ENCODE assay signal across 19 cellular contexts in genomic region chr15:46309914-46310313, GRCh38.
DNase-seq lines count a peak whose midpoint lies in the region; ATAC-seq, FAIRE-seq and TF ChIP-seq lines count a peak whose summit lies in the region.
"Had no signal": no experiment of that assay in that cellular context is flagged by ENCODE, and none has a peak within 500 bp of the region (broad histone marks: within the 10 kb centered on the region; RNA-seq: fewer than 3 reads in every experiment).

No MANE protein-coding gene starts in this region.

- H3K9me3 ChIP-seq in endodermal cell (ENCODE audit: control insufficient read depth, low read length), result no peaks in the 10 kb centered on the region

- no peak overlapping the region for H3K27ac Mint-ChIP-seq in endodermal cell
- H3K27ac Mint-ChIP-seq: activated CD4-positive, alpha-beta T cell treated with anti-CD3 and anti-CD28 coated beads for 36 hours; activated naive CD8-positive, alpha-beta T cell; activated T-helper 1 cell treated with anti-CD3 and anti-CD28 coated beads, Interleukin-12 subunit alpha, Interleukin-12 subunit beta, Interleukin-2, Interleukin-4 antibody, amounts not matched to agents 30 ng/mL and 10 ng/mL and 1 ng/mL, durations not matched to agents 14 hours and 24 hours and 36 hours had no signal

- peaks cover 7% of the 10 kb centered on the region for H3K27me3 ChIP-seq in endodermal cell (ENCODE audit: control insufficient read depth, insufficient read depth, low read length, poor library complexity, severe bottlenecking)

- H3K4me1 ChIP-seq in endodermal cell (ENCODE audit: control insufficient read depth, insufficient read depth, low read length), result no peaks in the 10 kb centered on the region

- ATAC-seq in GM21515 (IDR thresholded peaks at IDR 0.05; ENCODE audit: unreplicated experiment), result no peak
- ATAC-seq: activated CD4-positive, alpha-beta T cell treated with anti-CD3 and anti-CD28 coated beads for 36 hours; right cardiac atrium had no signal

- H3K4me3 Mint-ChIP-seq in endodermal cell, result no peak overlapping the region
- H3K4me3 Mint-ChIP-seq: activated CD4-positive, alpha-beta T cell treated with anti-CD3 and anti-CD28 coated beads for 36 hours; activated naive CD8-positive, alpha-beta T cell; activated T-helper 1 cell treated with anti-CD3 and anti-CD28 coated beads, Interleukin-12 subunit alpha, Interleukin-12 subunit beta, Interleukin-2, Interleukin-4 antibody, amounts not matched to agents 30 ng/mL and 10 ng/mL and 1 ng/mL, durations not matched to agents 14 hours and 24 hours and 36 hours had no signal

- H3K36me3 ChIP-seq in endodermal cell (ENCODE audit: control insufficient read depth, insufficient read depth, low read length), result no peaks in the 10 kb centered on the region

- H3K4me3 ChIP-seq in endodermal cell (ENCODE audit: low read length), result no peak overlapping the region

- no peaks in the 10 kb centered on the region for H3K27me3 Mint-ChIP-seq in endodermal cell (ENCODE audit: insufficient read depth)
- H3K27me3 Mint-ChIP-seq: activated CD4-positive, alpha-beta T cell treated with anti-CD3 and anti-CD28 coated beads for 36 hours; activated naive CD8-positive, alpha-beta T cell had no signal

- no peaks in the 10 kb centered on the region for H3K36me3 Mint-ChIP-seq in endodermal cell (ENCODE audit: low read depth)
- H3K36me3 Mint-ChIP-seq: activated naive CD8-positive, alpha-beta T cell had no signal

- H3K27ac ChIP-seq in endodermal cell (ENCODE audit: low read depth, low read length), result no peak overlapping the region

- H3K9ac ChIP-seq in endodermal cell (ENCODE audit: extremely low read depth, low read length, poor library complexity, severe bottlenecking), result no peak overlapping the region

- no peak for FAIRE-seq in D721Med (lab: Jason Lieb, UNC)
- FAIRE-seq: astrocyte had no signal

- TF ChIP-seq CTCF in D721Med (IDR thresholded peaks at IDR 0.05; ENCODE audit: insufficient read depth, missing control alignments) (peak; percentile 27), endodermal cell (conservative IDR thresholded peaks at IDR 0.05) (peak; percentile 70)

- DNase-seq in DMS153 (lab: John Stamatoyannopoulos, UW) (peak; percentile 30), DMS153 treated with DMSO at 0.1 percent for 48 hours (lab: John Stamatoyannopoulos, UW; ENCODE audit: unreplicated experiment) (no peak), D721Med (ENCODE audit: insufficient read length, low spot score) (no peak), NCI-H2081 treated with DMSO at 0.1 percent for 48 hours (lab: John Stamatoyannopoulos, UW) (peak; percentile 89), endodermal cell (peak; percentile 65), middle frontal gyrus (ENCODE audit: extremely low spot score, low spot score) (no peak)
- no peak for DNase-seq in central memory CD4-positive, alpha-beta T cell
- DNase-seq: 8988T; activated CD4-positive, alpha-beta T cell treated with anti-CD3 and anti-CD28 coated beads for 36 hours; EL; foreskin melanocyte; hippocampal formation; islet precursor cell; NCI-H1930; right cardiac atrium had no signal

- WGBS in endodermal cell (ENCODE audit: insufficient coverage in 1 of 2, insufficient read length in 1 of 2), 2 experiments, result 82 to 87% methylated on average over 2 to 3 of the region's 3 CpGs

- no peaks in the 10 kb centered on the region for H3K9me3 Mint-ChIP-seq in endodermal cell
- H3K9me3 Mint-ChIP-seq: activated T-helper 1 cell treated with anti-CD3 and anti-CD28 coated beads, Interleukin-12 subunit alpha, Interleukin-12 subunit beta, Interleukin-2, Interleukin-4 antibody, amounts not matched to agents 30 ng/mL and 10 ng/mL and 1 ng/mL, durations not matched to agents 14 hours and 24 hours and 36 hours had no signal

- peaks cover 1% of the 10 kb centered on the region for H3K4me1 Mint-ChIP-seq in endodermal cell
- H3K4me1 Mint-ChIP-seq: activated CD4-positive, alpha-beta T cell treated with anti-CD3 and anti-CD28 coated beads for 36 hours had no signal

Comparison
In these comparisons a context has a peak if more than half of its experiments do, and no peak if none do; other contexts are left out.
1. DNase-seq: peak in DMS153 (single experiment), NCI-H2081 treated with DMSO at 0.1 percent for 48 hours (single experiment) and endodermal cell (single experiment); none in DMS153 treated with DMSO at 0.1 percent for 48 hours (single experiment), D721Med (single experiment), middle frontal gyrus (single experiment) and central memory CD4-positive, alpha-beta T cell (single experiment).